In the genomic region with DNA sequence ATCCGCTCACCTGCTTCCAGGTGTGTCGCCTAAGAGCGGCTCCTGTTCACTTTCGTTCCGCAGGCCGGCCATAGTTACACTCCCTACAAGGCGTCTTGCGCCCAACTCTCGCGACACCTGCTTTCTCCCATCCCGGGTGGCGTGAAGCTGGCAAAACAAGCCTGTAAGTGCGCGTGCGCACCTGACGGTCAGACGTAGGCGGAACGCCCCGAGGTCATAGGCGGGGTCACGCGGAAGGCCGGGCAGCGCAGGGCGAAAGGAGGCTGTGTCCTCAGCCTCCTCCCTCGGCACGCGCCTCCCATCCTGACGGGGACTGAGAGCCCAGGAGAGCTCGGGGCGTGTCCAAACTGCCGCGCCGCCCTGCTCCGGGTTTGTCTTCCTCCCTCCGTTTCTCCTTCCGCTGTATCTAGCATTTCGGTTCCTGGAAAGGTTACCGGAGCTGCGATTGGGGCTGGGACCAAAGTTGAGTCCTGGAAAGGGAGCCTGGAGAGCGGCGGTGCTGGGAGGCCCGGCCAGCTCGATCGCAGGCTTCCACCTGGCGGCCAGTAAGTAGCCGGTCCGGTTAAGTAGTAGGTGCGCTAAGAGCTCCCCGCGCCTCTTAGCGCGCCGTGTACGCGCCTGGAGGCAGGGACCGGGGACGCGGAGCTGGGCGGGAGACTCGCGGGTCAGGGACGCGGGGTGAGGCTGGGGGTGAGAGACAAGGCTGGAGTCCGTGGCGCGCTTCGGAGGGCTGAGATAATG, we compare ENCODE assay signal across 8 cellular contexts. TPM values are rescaled to one million over a fixed set of nuclear protein-coding genes. Genes with fewer than 3 reads are reported as not detected.
DNase-seq lines count a peak whose midpoint lies in the region; ATAC-seq and TF ChIP-seq lines count a peak whose summit lies in the region.

ABHD18 (plus strand) TSS at position 345 of the 741 bp plus-strand sequence. CDS start 17,550 bp downstream, outside the sequence.
A gene with protein sequence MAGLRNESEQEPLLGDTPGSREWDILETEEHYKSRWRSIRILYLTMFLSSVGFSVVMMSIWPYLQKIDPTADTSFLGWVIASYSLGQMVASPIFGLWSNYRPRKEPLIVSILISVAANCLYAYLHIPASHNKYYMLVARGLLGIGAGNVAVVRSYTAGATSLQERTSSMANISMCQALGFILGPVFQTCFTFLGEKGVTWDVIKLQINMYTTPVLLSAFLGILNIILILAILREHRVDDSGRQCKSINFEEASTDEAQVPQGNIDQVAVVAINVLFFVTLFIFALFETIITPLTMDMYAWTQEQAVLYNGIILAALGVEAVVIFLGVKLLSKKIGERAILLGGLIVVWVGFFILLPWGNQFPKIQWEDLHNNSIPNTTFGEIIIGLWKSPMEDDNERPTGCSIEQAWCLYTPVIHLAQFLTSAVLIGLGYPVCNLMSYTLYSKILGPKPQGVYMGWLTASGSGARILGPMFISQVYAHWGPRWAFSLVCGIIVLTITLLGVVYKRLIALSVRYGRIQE (minus strand): TSS at position 112 of the 741 bp plus-strand sequence. CDS start 40 bp downstream, at position 72.

- H3K27ac ChIP-seq in temporal lobe (ENCODE audit: low read depth, low read length), result peak within 1 kb of the TSS; percentile 62

- TF ChIP-seq CTCF in GM12864 (IDR thresholded peaks at IDR 0.05; ENCODE audit: low read depth, low read length, missing control alignments), result peak; percentile 32

- peaks cover 13 to 18% of the 10 kb centered on the region in 2 donors for H3K36me3 Mint-ChIP-seq in activated naive CD4-positive, alpha-beta T cell treated with anti-CD3 and anti-CD28 coated beads, Interleukin-2, amount 50 U/mL, for 72 hours

- DNase-seq in GM12864 (ENCODE audit: low read depth), result peak; percentile 98
- DNase-seq in NCI-H1092 treated with DMSO at 0.1 percent for 48 hours (lab: John Stamatoyannopoulos, UW), result peak; percentile 98
- peak; percentile 98 for DNase-seq in SKM-1 (lab: John Stamatoyannopoulos, UW; ENCODE audit: unreplicated experiment)
- peak; percentile 98 to 99 for DNase-seq in activated naive CD4-positive, alpha-beta T cell treated with anti-CD3 and anti-CD28 coated beads, Interleukin-2, amount 50 U/mL, for 72 hours (ENCODE audit: low spot score in 2 of 2)
- peak; percentile 88 for DNase-seq in globus pallidus (ENCODE audit: low spot score)
- peak; percentile 93 for DNase-seq in occipital lobe (lab: John Stamatoyannopoulos, UW)

- peak within 1 kb of the TSS; percentile 96 for H3K4me3 ChIP-seq in GM12864 (ENCODE audit: low read depth, low read length)

- ATAC-seq in HG02623 (IDR thresholded peaks at IDR 0.05; ENCODE audit: unreplicated experiment), result peak; percentile 95
- peak; percentile 96 to 97 for ATAC-seq in activated naive CD4-positive, alpha-beta T cell treated with anti-CD3 and anti-CD28 coated beads, Interleukin-2, amount 50 U/mL, for 72 hours

- peak within 1 kb of the TSS; percentile 97 to 99 for H3K27ac Mint-ChIP-seq in activated naive CD4-positive, alpha-beta T cell treated with anti-CD3 and anti-CD28 coated beads, Interleukin-2, amount 50 U/mL, for 72 hours

- H3K9me3 Mint-ChIP-seq in activated naive CD4-positive, alpha-beta T cell treated with anti-CD3 and anti-CD28 coated beads, Interleukin-2, amount 50 U/mL, for 72 hours, result no peaks in the 10 kb centered on the region

RNA-seq across cellular contexts. Expression of gene ABHD18, which starts in this region (rescaled TPM):
- 10 to 100 TPM; 22.7 to 28.7 TPM for total RNA-seq in activated naive CD4-positive, alpha-beta T cell treated with anti-CD3 and anti-CD28 coated beads, Interleukin-2, amount 50 U/mL, for 72 hours
- total RNA-seq in occipital lobe (24.3 TPM), temporal lobe (15.0 TPM)

RNA-seq across cellular contexts. Expression of the second gene that starts in this region (rescaled TPM):
- total RNA-seq in activated naive CD4-positive, alpha-beta T cell treated with anti-CD3 and anti-CD28 coated beads, Interleukin-2, amount 50 U/mL, for 72 hours, result 10 to 100 TPM; 16.8 to 21.2 TPM
- total RNA-seq in occipital lobe (82.7 TPM), temporal lobe (35.7 TPM)

Comparison
In these comparisons a context has a peak if more than half of its experiments do, and no peak if none do; other contexts are left out.
1. Peak in every context shown above with its lines: DNase-seq, ATAC-seq, H3K4me3 ChIP-seq and H3K27ac ChIP-seq.